ENCODE assay signal across 8 cellular contexts in genomic region chr12:77065361-77066204, GRCh38. TPM values are rescaled to one million over a fixed set of nuclear protein-coding genes. Genes with fewer than 3 reads are reported as not detected.
DNase-seq lines count a peak whose midpoint lies in the region; ATAC-seq and TF ChIP-seq lines count a peak whose summit lies in the region.

A gene with protein sequence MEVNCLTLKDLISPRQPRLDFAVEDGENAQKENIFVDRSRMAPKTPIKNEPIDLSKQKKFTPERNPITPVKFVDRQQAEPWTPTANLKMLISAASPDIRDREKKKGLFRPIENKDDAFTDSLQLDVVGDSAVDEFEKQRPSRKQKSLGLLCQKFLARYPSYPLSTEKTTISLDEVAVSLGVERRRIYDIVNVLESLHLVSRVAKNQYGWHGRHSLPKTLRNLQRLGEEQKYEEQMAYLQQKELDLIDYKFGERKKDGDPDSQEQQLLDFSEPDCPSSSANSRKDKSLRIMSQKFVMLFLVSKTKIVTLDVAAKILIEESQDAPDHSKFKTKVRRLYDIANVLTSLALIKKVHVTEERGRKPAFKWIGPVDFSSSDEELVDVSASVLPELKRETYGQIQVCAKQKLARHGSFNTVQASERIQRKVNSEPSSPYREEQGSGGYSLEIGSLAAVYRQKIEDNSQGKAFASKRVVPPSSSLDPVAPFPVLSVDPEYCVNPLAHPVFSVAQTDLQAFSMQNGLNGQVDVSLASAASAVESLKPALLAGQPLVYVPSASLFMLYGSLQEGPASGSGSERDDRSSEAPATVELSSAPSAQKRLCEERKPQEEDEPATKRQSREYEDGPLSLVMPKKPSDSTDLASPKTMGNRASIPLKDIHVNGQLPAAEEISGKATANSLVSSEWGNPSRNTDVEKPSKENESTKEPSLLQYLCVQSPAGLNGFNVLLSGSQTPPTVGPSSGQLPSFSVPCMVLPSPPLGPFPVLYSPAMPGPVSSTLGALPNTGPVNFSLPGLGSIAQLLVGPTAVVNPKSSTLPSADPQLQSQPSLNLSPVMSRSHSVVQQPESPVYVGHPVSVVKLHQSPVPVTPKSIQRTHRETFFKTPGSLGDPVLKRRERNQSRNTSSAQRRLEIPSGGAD (minus strand): TSS chr12:77065569. CDS start chr12:77064635, 934 bp downstream.

- peak; percentile 66 for ATAC-seq in GM19025 (IDR thresholded peaks at IDR 0.05; ENCODE audit: low read depth, unreplicated experiment)
- ATAC-seq in HG03196 (IDR thresholded peaks at IDR 0.05; ENCODE audit: unreplicated experiment), result peak; percentile 76
- peak; percentile 95 for ATAC-seq in WTC11

- no peak for TF ChIP-seq CTCF in AG09319 (IDR thresholded peaks at IDR 0.05; ENCODE audit: low read depth, low read length)
- no peak for TF ChIP-seq CTCF in WTC11 (IDR thresholded peaks at IDR 0.05)

- no peak within 1 kb of the TSS for H3K27ac ChIP-seq in caudate nucleus (ENCODE audit: low read depth, low read length)

- POLR2A ChIA-PET in WTC11 (lab: Charles Lee), result no interaction called here

- H3K4me1 Mint-ChIP-seq in WTC11, result peaks cover 29% of the 10 kb centered on the region

- no peaks in the 10 kb centered on the region for H3K27me3 Mint-ChIP-seq in WTC11 (ENCODE audit: low read depth)

- peaks cover 31% of the 10 kb centered on the region for H3K36me3 Mint-ChIP-seq in WTC11

- CTCF ChIA-PET in WTC11 (lab: Charles Lee), result no interaction called here

- H3K27ac Mint-ChIP-seq in WTC11, result peak within 1 kb of the TSS; percentile 96

- peak; percentile 71 for DNase-seq in AG09319 (ENCODE audit: extremely low read depth, low read depth)
- peak; percentile 96 for DNase-seq in NCI-H2227 treated with DMSO at 0.1 percent for 48 hours (lab: John Stamatoyannopoulos, UW)
- peak; percentile 97 for DNase-seq in WTC11 (ENCODE audit: low spot score)
- DNase-seq in caudate nucleus (lab: John Stamatoyannopoulos, UW), result peak in 59 of 61 donors; percentile 7 to 87 (median 65)
- DNase-seq in iris pigment epithelial cell (ENCODE audit: low read depth), result peak; percentile 83
- peak; percentile 82 for DNase-seq in stimulated activated CD4-positive, alpha-beta T cell treated with anti-CD3 and anti-CD28 coated beads, Interleukin-12 subunit alpha, Interleukin-12 subunit beta, amount 100 ng/mL, for 4 hours

- H3K9me3 Mint-ChIP-seq in WTC11, result no peaks in the 10 kb centered on the region

- peak within 1 kb of the TSS; percentile 89 for H3K4me3 Mint-ChIP-seq in WTC11

TF ChIP-seq in WTC11, 78 proteins besides CTCF, POLR2A, EP300 and RAD21 (continues in another document):
- no peak for TF ChIP-seq IRF2 (CRISPR knock-in tag; IDR thresholded peaks at IDR 0.05; ENCODE audit: borderline replicate concordance, low read depth)
- TF ChIP-seq NR2C2 (CRISPR knock-in tag; IDR thresholded peaks at IDR 0.05), result no peak
- no peak for TF ChIP-seq NFATC4 (CRISPR knock-in tag; IDR thresholded peaks at IDR 0.05)
- TF ChIP-seq, protein P1, sequence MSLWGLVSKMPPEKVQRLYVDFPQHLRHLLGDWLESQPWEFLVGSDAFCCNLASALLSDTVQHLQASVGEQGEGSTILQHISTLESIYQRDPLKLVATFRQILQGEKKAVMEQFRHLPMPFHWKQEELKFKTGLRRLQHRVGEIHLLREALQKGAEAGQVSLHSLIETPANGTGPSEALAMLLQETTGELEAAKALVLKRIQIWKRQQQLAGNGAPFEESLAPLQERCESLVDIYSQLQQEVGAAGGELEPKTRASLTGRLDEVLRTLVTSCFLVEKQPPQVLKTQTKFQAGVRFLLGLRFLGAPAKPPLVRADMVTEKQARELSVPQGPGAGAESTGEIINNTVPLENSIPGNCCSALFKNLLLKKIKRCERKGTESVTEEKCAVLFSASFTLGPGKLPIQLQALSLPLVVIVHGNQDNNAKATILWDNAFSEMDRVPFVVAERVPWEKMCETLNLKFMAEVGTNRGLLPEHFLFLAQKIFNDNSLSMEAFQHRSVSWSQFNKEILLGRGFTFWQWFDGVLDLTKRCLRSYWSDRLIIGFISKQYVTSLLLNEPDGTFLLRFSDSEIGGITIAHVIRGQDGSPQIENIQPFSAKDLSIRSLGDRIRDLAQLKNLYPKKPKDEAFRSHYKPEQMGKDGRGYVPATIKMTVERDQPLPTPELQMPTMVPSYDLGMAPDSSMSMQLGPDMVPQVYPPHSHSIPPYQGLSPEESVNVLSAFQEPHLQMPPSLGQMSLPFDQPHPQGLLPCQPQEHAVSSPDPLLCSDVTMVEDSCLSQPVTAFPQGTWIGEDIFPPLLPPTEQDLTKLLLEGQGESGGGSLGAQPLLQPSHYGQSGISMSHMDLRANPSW (CRISPR knock-in tag; conservative IDR thresholded peaks at IDR 0.05; ENCODE audit: low read depth), result no peak
- peak; percentile 24; the same call in 1 of the 2 replicates for TF ChIP-seq ZNF281 (CRISPR knock-in tag; IDR thresholded peaks at IDR 0.05)
- no peak for TF ChIP-seq NR3C1 (CRISPR knock-in tag; conservative IDR thresholded peaks at IDR 0.05; ENCODE audit: low read depth)
- TF ChIP-seq TP53 (CRISPR knock-in tag; IDR thresholded peaks at IDR 0.05), result peak; percentile 44; the same call in 1 of the 2 replicates
- TF ChIP-seq NFYB (CRISPR knock-in tag; conservative IDR thresholded peaks at IDR 0.05; ENCODE audit: low read depth), result peak; percentile 84
- TF ChIP-seq, protein P2, sequence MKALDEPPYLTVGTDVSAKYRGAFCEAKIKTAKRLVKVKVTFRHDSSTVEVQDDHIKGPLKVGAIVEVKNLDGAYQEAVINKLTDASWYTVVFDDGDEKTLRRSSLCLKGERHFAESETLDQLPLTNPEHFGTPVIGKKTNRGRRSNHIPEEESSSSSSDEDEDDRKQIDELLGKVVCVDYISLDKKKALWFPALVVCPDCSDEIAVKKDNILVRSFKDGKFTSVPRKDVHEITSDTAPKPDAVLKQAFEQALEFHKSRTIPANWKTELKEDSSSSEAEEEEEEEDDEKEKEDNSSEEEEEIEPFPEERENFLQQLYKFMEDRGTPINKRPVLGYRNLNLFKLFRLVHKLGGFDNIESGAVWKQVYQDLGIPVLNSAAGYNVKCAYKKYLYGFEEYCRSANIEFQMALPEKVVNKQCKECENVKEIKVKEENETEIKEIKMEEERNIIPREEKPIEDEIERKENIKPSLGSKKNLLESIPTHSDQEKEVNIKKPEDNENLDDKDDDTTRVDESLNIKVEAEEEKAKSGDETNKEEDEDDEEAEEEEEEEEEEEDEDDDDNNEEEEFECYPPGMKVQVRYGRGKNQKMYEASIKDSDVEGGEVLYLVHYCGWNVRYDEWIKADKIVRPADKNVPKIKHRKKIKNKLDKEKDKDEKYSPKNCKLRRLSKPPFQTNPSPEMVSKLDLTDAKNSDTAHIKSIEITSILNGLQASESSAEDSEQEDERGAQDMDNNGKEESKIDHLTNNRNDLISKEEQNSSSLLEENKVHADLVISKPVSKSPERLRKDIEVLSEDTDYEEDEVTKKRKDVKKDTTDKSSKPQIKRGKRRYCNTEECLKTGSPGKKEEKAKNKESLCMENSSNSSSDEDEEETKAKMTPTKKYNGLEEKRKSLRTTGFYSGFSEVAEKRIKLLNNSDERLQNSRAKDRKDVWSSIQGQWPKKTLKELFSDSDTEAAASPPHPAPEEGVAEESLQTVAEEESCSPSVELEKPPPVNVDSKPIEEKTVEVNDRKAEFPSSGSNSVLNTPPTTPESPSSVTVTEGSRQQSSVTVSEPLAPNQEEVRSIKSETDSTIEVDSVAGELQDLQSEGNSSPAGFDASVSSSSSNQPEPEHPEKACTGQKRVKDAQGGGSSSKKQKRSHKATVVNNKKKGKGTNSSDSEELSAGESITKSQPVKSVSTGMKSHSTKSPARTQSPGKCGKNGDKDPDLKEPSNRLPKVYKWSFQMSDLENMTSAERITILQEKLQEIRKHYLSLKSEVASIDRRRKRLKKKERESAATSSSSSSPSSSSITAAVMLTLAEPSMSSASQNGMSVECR (CRISPR knock-in tag; IDR thresholded peaks at IDR 0.05; ENCODE audit: borderline replicate concordance), result peak; percentile 81; the same call in 1 of the 2 replicates
- TF ChIP-seq MYBL2 (CRISPR knock-in tag; IDR thresholded peaks at IDR 0.05), result peak; percentile 52; the same call in 1 of the 2 replicates
- TF ChIP-seq SOX15 (CRISPR knock-in tag; IDR thresholded peaks at IDR 0.05), result no peak
- peak; percentile 60; the same call in 1 of the 2 replicates for TF ChIP-seq E2F4 (CRISPR knock-in tag; IDR thresholded peaks at IDR 0.05; ENCODE audit: borderline replicate concordance, low read depth)
- 0 out of 2 replicates have a peak, but pooled peaks have one; percentile 79 for TF ChIP-seq ETV6 (CRISPR knock-in tag; IDR thresholded peaks at IDR 0.05)

RNA-seq across cellular contexts. Expression of the gene that starts here (rescaled TPM):
- total RNA-seq in WTC11 (2021), result 19.8 to 28.4 TPM (median 22.3 TPM) in 3 replicates
